In genomic region chr7:50610521-50611277, GRCh38 we compare ENCODE assay signal across 8 cellular contexts. TPM values are rescaled to one million over a fixed set of nuclear protein-coding genes. Genes with fewer than 3 reads are reported as not detected.
DNase-seq lines count a peak whose midpoint lies in the region; ATAC-seq and TF ChIP-seq lines count a peak whose summit lies in the region.

No MANE protein-coding gene starts in this region.

- no peak for TF ChIP-seq POLR2A in spleen (IDR thresholded peaks at IDR 0.05)

- H3K27ac ChIP-seq in spleen: peak overlapping the region in 2 of 8 donors; percentile 21 to 69

- intact Hi-C loops in spleen (cut with DNase I; ENCODE audit: low total_unique reads): no loop called here

- 33 to 47% (median 39%) methylated on average over 6 of the region's 6 CpGs for WGBS in spleen, 5 donors

- H3K9me3 ChIP-seq in spleen: no peaks in the 10 kb centered on the region

- peaks cover 0 to 24% (median 15%) of the 10 kb centered on the region in 6 donors for H3K4me1 ChIP-seq in spleen

- no peak overlapping the region for H3K4me3 ChIP-seq in spleen

- DNase-seq in activated CD8-positive, alpha-beta memory T cell treated with anti-CD3 and anti-CD28 coated beads, Interleukin-2, amount 50 U/mL, for 4 hours: peak; percentile 35
- DNase-seq in pulmonary artery endothelial cell (ENCODE audit: low read depth, low spot score) (peak; percentile 32), pons (ENCODE audit: low spot score) (no peak), spleen (no peak), HUDEP-2 (lab: John Stamatoyannopoulos, UW; ENCODE audit: unreplicated experiment in 76 of 76) (no peak)

- H3K36me3 ChIP-seq in spleen: peaks cover 0 to 100% (median 32%) of the 10 kb centered on the region in 6 donors

- H3K27me3 ChIP-seq in spleen (replicated peaks in 1 of 7): no peaks in the 10 kb centered on the region

- no peak for TF ChIP-seq CTCF in spleen (IDR thresholded peaks at IDR 0.05 in 8 of 11, conservative IDR thresholded peaks at IDR 0.05 in 3 of 11)

- ATAC-seq in GM18873 (IDR thresholded peaks at IDR 0.05; ENCODE audit: low FRiP score, unreplicated experiment): peak; percentile 69
- ATAC-seq in HG03558 (IDR thresholded peaks at IDR 0.05; ENCODE audit: extremely low read depth, unreplicated experiment): peak; percentile 37
- no peak for ATAC-seq in HG02642 (IDR thresholded peaks at IDR 0.05; ENCODE audit: poor library complexity, unreplicated experiment)

RNA-seq across cellular contexts. Expression of gene DDC, which starts 45.5 kb away (rescaled TPM):
- total RNA-seq in pulmonary artery endothelial cell (not detected in 2 replicates), spleen (under 1 TPM in 3 of 7 donors, not detected in 4; 0.26 to 0.55 (median 0.51) TPM)
- polyA plus RNA-seq in spleen: under 1 TPM; 0.03 to 0.32 (median 0.13) TPM

Comparison
In these comparisons a context has a peak if more than half of its experiments do, and no peak if none do; other contexts are left out.
1. DNase-seq: peak in activated CD8-positive, alpha-beta memory T cell treated with anti-CD3 and anti-CD28 coated beads, Interleukin-2, amount 50 U/mL, for 4 hours (single experiment) and pulmonary artery endothelial cell (single experiment); none in pons (single experiment), spleen (single experiment) and HUDEP-2 (0 of 76).